1 cellular context compared by ENCODE assay signal in genomic region chr10:70815504-70816219, GRCh38.
TF ChIP-seq lines count a peak whose summit lies in the region.

Gene SGPL1 (plus strand): TSS chr10:70815948. CDS start chr10:70816854, 906 bp downstream.

TF ChIP-seq in HepG2, 621 proteins besides CTCF, POLR2A, EP300 and RAD21 (continued from another document and continues in another):
- TF ChIP-seq CENPT (CRISPR knock-in tag; IDR thresholded peaks at IDR 0.05; ENCODE audit: low read depth), result no peak
- TF ChIP-seq TERF1 (CRISPR knock-in tag; IDR thresholded peaks at IDR 0.05), result no peak
- no peak for TF ChIP-seq MBD4 (IDR thresholded peaks at IDR 0.05; ENCODE audit: borderline replicate concordance, low read length)
- peak; percentile 88 for TF ChIP-seq ZBTB2 (CRISPR knock-in tag; IDR thresholded peaks at IDR 0.05; ENCODE audit: low read depth)
- no peak for TF ChIP-seq HIC2 (CRISPR knock-in tag; IDR thresholded peaks at IDR 0.05; ENCODE audit: low read depth)
- TF ChIP-seq SALL2 (CRISPR knock-in tag; IDR thresholded peaks at IDR 0.05), result no peak; the same call in 1 of the 2 replicates
- TF ChIP-seq TGIF2 (CRISPR knock-in tag; IDR thresholded peaks at IDR 0.05), result no peak
- TF ChIP-seq ZNF34 (CRISPR knock-in tag; IDR thresholded peaks at IDR 0.05; ENCODE audit: borderline replicate concordance), result no peak
- TF ChIP-seq CEBPZ (IDR thresholded peaks at IDR 0.05; ENCODE audit: low read length), result no peak
- no peak for TF ChIP-seq MIER3 (CRISPR knock-in tag; IDR thresholded peaks at IDR 0.05; ENCODE audit: borderline replicate concordance)
- TF ChIP-seq PRPF4 (IDR thresholded peaks at IDR 0.05; ENCODE audit: low read depth, low read length, poor library complexity, severe bottlenecking), result no peak
- no peak for TF ChIP-seq PBX3 (CRISPR knock-in tag; IDR thresholded peaks at IDR 0.05; ENCODE audit: borderline replicate concordance)
- TF ChIP-seq NR2F6 (IDR thresholded peaks at IDR 0.05), result no peak
- TF ChIP-seq NR2F6 (CRISPR knock-in tag; IDR thresholded peaks at IDR 0.05), result no peak
- peak; percentile 35 for TF ChIP-seq RBM39 (IDR thresholded peaks at IDR 0.05; ENCODE audit: low read depth, low read length, poor library complexity, severe bottlenecking)
- TF ChIP-seq MED13 (CRISPR knock-in tag; IDR thresholded peaks at IDR 0.05), result peak; percentile 44; the same call in 1 of the 2 replicates
- no peak for TF ChIP-seq REXO4 (CRISPR knock-in tag; IDR thresholded peaks at IDR 0.05; ENCODE audit: borderline replicate concordance)
- peak; percentile 72 for TF ChIP-seq HNRNPK (IDR thresholded peaks at IDR 0.05; ENCODE audit: low read depth, low read length, poor library complexity, severe bottlenecking)
- no peak for TF ChIP-seq SCMH1 (CRISPR knock-in tag; IDR thresholded peaks at IDR 0.05; ENCODE audit: borderline replicate concordance)
- no peak for TF ChIP-seq E2F2 (CRISPR knock-in tag; IDR thresholded peaks at IDR 0.05; ENCODE audit: borderline replicate concordance)
- no peak for TF ChIP-seq ZFP36L2 (CRISPR knock-in tag; IDR thresholded peaks at IDR 0.05)
- TF ChIP-seq ATF5 (CRISPR knock-in tag; IDR thresholded peaks at IDR 0.05; ENCODE audit: low read depth), result no peak
- no peak for TF ChIP-seq ZNF354B (CRISPR knock-in tag; IDR thresholded peaks at IDR 0.05)
- TF ChIP-seq TP53 (CRISPR knock-in tag; conservative IDR thresholded peaks at IDR 0.05), result no peak
- TF ChIP-seq ZNF430 (CRISPR knock-in tag; IDR thresholded peaks at IDR 0.05), result 0 out of 2 replicates have a peak, but pooled peaks have one; percentile 22
- TF ChIP-seq HBP1 (CRISPR knock-in tag; IDR thresholded peaks at IDR 0.05; ENCODE audit: low read depth), result 0 out of 2 replicates have a peak, but pooled peaks have one; percentile 47
- no peak for TF ChIP-seq KDM1A (CRISPR knock-in tag; IDR thresholded peaks at IDR 0.05)
- 0 out of 2 replicates have a peak, but pooled peaks have one; percentile 9 for TF ChIP-seq PHF21A (CRISPR knock-in tag; IDR thresholded peaks at IDR 0.05)
- TF ChIP-seq IKZF5 (CRISPR knock-in tag; IDR thresholded peaks at IDR 0.05), result peak; percentile 28; the same call in 1 of the 2 replicates
- TF ChIP-seq ZUFSP (CRISPR knock-in tag; IDR thresholded peaks at IDR 0.05; ENCODE audit: borderline replicate concordance), result no peak
